In genomic region chr13:51542358-51542972, GRCh38 we compare ENCODE assay signal across 12 cellular contexts. TPM values are rescaled to one million over a fixed set of nuclear protein-coding genes. Genes with fewer than 3 reads are reported as not detected.
DNase-seq lines count a peak whose midpoint lies in the region; ATAC-seq and TF ChIP-seq lines count a peak whose summit lies in the region.
"Had no signal": no experiment of that assay in that cellular context is flagged by ENCODE, and none has a peak within 500 bp of the region (broad histone marks: within the 10 kb centered on the region; RNA-seq: fewer than 3 reads in every experiment).

No MANE protein-coding gene starts in this region.

- peak overlapping the region; percentile 46 for H3K4me3 ChIP-seq in BE2C (ENCODE audit: low read depth, low read length)
- H3K4me3 ChIP-seq in PC-3 (ENCODE audit: low read length): no peak overlapping the region
- H3K4me3 ChIP-seq in esophagus muscularis mucosa: peak overlapping the region in 3 of 4 donors; percentile 9 to 25 (median 23)
- no peak overlapping the region for H3K4me3 ChIP-seq in neuronal stem cell (ENCODE audit: low read length in 2 of 2)
- no peak overlapping the region for H3K4me3 ChIP-seq in ovary
- H3K4me3 ChIP-seq: breast epithelium had no signal

- H2AFZ ChIP-seq in PC-3 (ENCODE audit: low read length): 0 out of 2 replicates have a peak overlapping the region, but pooled peaks have one; percentile 13
- peak overlapping the region; percentile 56 for H2AFZ ChIP-seq in neuronal stem cell (ENCODE audit: low read length)

- H2BK15ac ChIP-seq in neuronal stem cell (ENCODE audit: low read length): no peak overlapping the region

- H3K79me1 ChIP-seq in neuronal stem cell (ENCODE audit: low read depth, low read length): no peaks in the 10 kb centered on the region

- no peak overlapping the region for H3K18ac ChIP-seq in neuronal stem cell (ENCODE audit: low read length)

- H3K27ac Mint-ChIP-seq in activated T-cell treated with anti-CD3 and anti-CD28 coated beads, Interleukin-2, amount 50 U/mL, for 24 hours: no peak overlapping the region
- H3K27ac Mint-ChIP-seq: activated T-helper 1 cell treated with anti-CD3 and anti-CD28 coated beads, Interleukin-12 subunit alpha, Interleukin-12 subunit beta, Interleukin-2, Interleukin-4 antibody, amounts not matched to agents 30 ng/mL and 10 ng/mL and 1 ng/mL, durations not matched to agents 14 hours and 24 hours and 36 hours had no signal

- no peak overlapping the region for H3K23ac ChIP-seq in neuronal stem cell (ENCODE audit: low read depth, low read length, poor library complexity)

- H3K27ac ChIP-seq in PC-3 (ENCODE audit: low read length) (no peak overlapping the region), esophagus muscularis mucosa (replicated peaks in 1 of 4) (peak overlapping the region; percentile 7 to 70 (median 42)), neuronal stem cell (replicated peaks; ENCODE audit: low read length) (no peak overlapping the region), ovary (no peak overlapping the region)
- H3K27ac ChIP-seq: breast epithelium had no signal

- H3K4ac ChIP-seq in neuronal stem cell (ENCODE audit: low read length): no peak overlapping the region

- H2BK12ac ChIP-seq in neuronal stem cell (ENCODE audit: low read length): no peak overlapping the region

- WGBS in esophagus muscularis mucosa: 27% methylated on average over 7 of the region's 7 CpGs
- WGBS in neuronal stem cell (ENCODE audit: extremely low coverage in 2 of 2, insufficient read length in 2 of 2, insufficient replicate concordance in 1 of 2), 2 donors: no CpG with 5 or more reads among the region's 7 CpGs
- 33 to 36% (median 34%) methylated on average over 7 of the region's 7 CpGs for WGBS in ovary, 3 donors

- H2BK5ac ChIP-seq in neuronal stem cell (ENCODE audit: low read length): no peak overlapping the region

- H4K20me1 ChIP-seq in PC-3 (ENCODE audit: low read length): no peaks in the 10 kb centered on the region

- H3K4me1 ChIP-seq in BE2C: peaks cover 5% of the 10 kb centered on the region
- H3K4me1 ChIP-seq in PC-3 (ENCODE audit: insufficient read depth, low read length): no peaks in the 10 kb centered on the region
- H3K4me1 ChIP-seq in esophagus muscularis mucosa: peaks cover 0 to 40% (median 32%) of the 10 kb centered on the region in 4 donors
- H3K4me1 ChIP-seq in neuronal stem cell (ENCODE audit: control insufficient read depth in 2 of 2, insufficient read depth in 1 of 2, low read depth in 1 of 2, low read length in 2 of 2): peaks cover 2 to 4% of the 10 kb centered on the region in 2 donors
- H3K4me1 ChIP-seq in ovary (ENCODE audit: insufficient read depth): peaks cover 4% of the 10 kb centered on the region
- H3K4me1 ChIP-seq: breast epithelium had no signal

- intact Hi-C loops in PC-3 (cut with micrococcal nuclease) (no loop called here), esophagus muscularis mucosa (cut with DNase I) (no loop called here), ovary (cut with DNase I) (no loop called here)

- no peak overlapping the region for H2BK120ac ChIP-seq in neuronal stem cell (ENCODE audit: low read depth, low read length)

- H3K36me3 ChIP-seq in BE2C: no peaks in the 10 kb centered on the region
- no peaks in the 10 kb centered on the region for H3K36me3 ChIP-seq in PC-3 (ENCODE audit: low read depth, low read length)
- no peaks in the 10 kb centered on the region for H3K36me3 ChIP-seq in esophagus muscularis mucosa
- H3K36me3 ChIP-seq in neuronal stem cell (replicated peaks in 1 of 2; ENCODE audit: control insufficient read depth in 2 of 2, insufficient read depth in 2 of 2, low read length in 2 of 2): no peaks in the 10 kb centered on the region
- no peaks in the 10 kb centered on the region for H3K36me3 ChIP-seq in ovary
- H3K36me3 ChIP-seq: breast epithelium had no signal

- no peaks in the 10 kb centered on the region for H3K9me2 ChIP-seq in PC-3 (replicated peaks; ENCODE audit: low read length)

- H4K91ac ChIP-seq in neuronal stem cell (ENCODE audit: low read depth, low read length, poor library complexity): no peak overlapping the region

- H3K9me3 ChIP-seq in BE2C (no peaks in the 10 kb centered on the region; the same call in 1 of the 2 replicates), PC-3 (ENCODE audit: low read length) (no peaks in the 10 kb centered on the region), esophagus muscularis mucosa (no peaks in the 10 kb centered on the region), neuronal stem cell (replicated peaks in 1 of 2; ENCODE audit: control insufficient read depth in 2 of 2, insufficient read depth in 1 of 2, low read depth in 1 of 2, low read length in 2 of 2) (no peaks in the 10 kb centered on the region), ovary (no peaks in the 10 kb centered on the region)
- H3K9me3 ChIP-seq: breast epithelium had no signal

- H3K9ac ChIP-seq in PC-3 (ENCODE audit: low read length) (no peak overlapping the region), neuronal stem cell (ENCODE audit: low read depth, low read length, poor library complexity) (no peak overlapping the region)

- no peak overlapping the region for H4K8ac ChIP-seq in neuronal stem cell (ENCODE audit: low read depth, low read length)

- H3K27me3 ChIP-seq in BE2C (no peaks in the 10 kb centered on the region), PC-3 (ENCODE audit: low read length) (no peaks in the 10 kb centered on the region), esophagus muscularis mucosa (no peaks in the 10 kb centered on the region), neuronal stem cell (ENCODE audit: control insufficient read depth in 3 of 3, insufficient read depth in 3 of 3, low read depth in 1 of 3, low read length in 3 of 3) (peaks cover 0 to 4% (median 0%) of the 10 kb centered on the region in 3 experiments), ovary (no peaks in the 10 kb centered on the region)
- H3K27me3 ChIP-seq: breast epithelium had no signal

- H3K4me2 ChIP-seq in PC-3 (ENCODE audit: low read length): no peak overlapping the region
- H3K4me2 ChIP-seq in neuronal stem cell (ENCODE audit: insufficient read depth, low read length, poor library complexity, severe bottlenecking): no peak overlapping the region

- CTCF ChIA-PET in PC-3 (lab: Charles Lee): no interaction called here

- H3K36me3 Mint-ChIP-seq in activated T-cell treated with anti-CD3 and anti-CD28 coated beads, Interleukin-2, amount 50 U/mL, for 24 hours (ENCODE audit: low read depth): no peaks in the 10 kb centered on the region

- TF ChIP-seq POLR2A in esophagus muscularis mucosa (IDR thresholded peaks at IDR 0.05; ENCODE audit: low read depth): no peak
- TF ChIP-seq POLR2A in ovary (IDR thresholded peaks at IDR 0.05): no peak

- POLR2A ChIA-PET in PC-3 (lab: Charles Lee; ENCODE audit: unreplicated experiment): no interaction called here

- no peak overlapping the region for H2AK5ac ChIP-seq in neuronal stem cell (ENCODE audit: low read depth, low read length)

- peaks cover 8% of the 10 kb centered on the region for H3K4me1 Mint-ChIP-seq in activated T-cell treated with anti-CD3 and anti-CD28 coated beads, Interleukin-2, amount 50 U/mL, for 24 hours (ENCODE audit: low read depth)

- peak; percentile 41 for DNase-seq in BE2C
- no peak for DNase-seq in PC-3
- no peak for DNase-seq in esophagus muscularis mucosa (ENCODE audit: extremely low spot score)
- no peak for DNase-seq in neuronal stem cell (ENCODE audit: low spot score)
- no peak for DNase-seq in ovary
- DNase-seq in activated T-cell treated with anti-CD3 and anti-CD28 coated beads, Interleukin-2, amount 50 U/mL, for 24 hours: no peak
- DNase-seq in EL: no peak
- DNase-seq: activated CD4-positive, CD25-positive, alpha-beta regulatory T cell; NCI-H1436 treated with DMSO at 0.1 percent for 48 hours had no signal

- H3K9me3 Mint-ChIP-seq in activated T-cell treated with anti-CD3 and anti-CD28 coated beads, Interleukin-2, amount 50 U/mL, for 24 hours: no peaks in the 10 kb centered on the region

- TF ChIP-seq CTCF in BE2C (IDR thresholded peaks at IDR 0.05; ENCODE audit: low read depth, low read length) (no peak), PC-3 (conservative IDR thresholded peaks at IDR 0.05; ENCODE audit: low read depth, low read length) (no peak), esophagus muscularis mucosa (IDR thresholded peaks at IDR 0.05) (no peak), ovary (IDR thresholded peaks at IDR 0.05) (no peak)

- H3K14ac ChIP-seq in neuronal stem cell (ENCODE audit: low read length): no peak overlapping the region

- TF ChIP-seq EP300 in esophagus muscularis mucosa (IDR thresholded peaks at IDR 0.05) (no peak), ovary (IDR thresholded peaks at IDR 0.05) (no peak)

- no peaks in the 10 kb centered on the region for H3K79me2 ChIP-seq in PC-3 (ENCODE audit: low read length)

- no peaks in the 10 kb centered on the region for H3K27me3 Mint-ChIP-seq in activated T-cell treated with anti-CD3 and anti-CD28 coated beads, Interleukin-2, amount 50 U/mL, for 24 hours

- no peak overlapping the region for H3K4me3 Mint-ChIP-seq in activated T-cell treated with anti-CD3 and anti-CD28 coated beads, Interleukin-2, amount 50 U/mL, for 24 hours
- H3K4me3 Mint-ChIP-seq: activated T-helper 1 cell treated with anti-CD3 and anti-CD28 coated beads, Interleukin-12 subunit alpha, Interleukin-12 subunit beta, Interleukin-2, Interleukin-4 antibody, amounts not matched to agents 30 ng/mL and 10 ng/mL and 1 ng/mL, durations not matched to agents 14 hours and 24 hours and 36 hours had no signal

- BruUV-seq in PC-3 (replicated peaks; lab: Mats Ljungman, UMichigan): no TSS peak

- H3F3A ChIP-seq in PC-3 (ENCODE audit: low read length, unreplicated experiment): no peaks in the 10 kb centered on the region

- no peak for ATAC-seq in PC-3
- no peak for ATAC-seq in GM18511 (IDR thresholded peaks at IDR 0.05; ENCODE audit: unreplicated experiment)

RNA-seq across cellular contexts. Expression of gene WDFY2, which starts 41.8 kb away (rescaled TPM):
- polyA plus RNA-seq in BE2C (2012; ENCODE audit: insufficient read depth, insufficient read length, low read depth): 7.4 TPM
- 4.1 and 5.9 TPM in 2 replicates for total RNA-seq in PC-3 (2014; rRNA removed)
- total RNA-seq in esophagus muscularis mucosa: 1 to 10 TPM; 4.7 to 8.7 (median 5.7) TPM
- polyA plus RNA-seq in neuronal stem cell (2013, experiment 1 of 2): 10.6 TPM
- 9.7 TPM for polyA plus RNA-seq in neuronal stem cell (2013, experiment 2 of 2)
- 10 to 100 TPM in 6 of 7 donors, 1 to 10 TPM in 1; 9.9 to 17.9 (median 14.9) TPM for total RNA-seq in ovary
- 10 to 100 TPM in 1 of 2 donors, 1 to 10 TPM in 1; 5.4 to 11.6 TPM for polyA plus RNA-seq in ovary

Comparison
In these comparisons a context has a peak if more than half of its experiments do, and no peak if none do; other contexts are left out.
1. H3K4me3 ChIP-seq: peak in BE2C (single experiment) and esophagus muscularis mucosa (3 of 4); none in PC-3 (single experiment), neuronal stem cell (0 of 2) and ovary (single experiment).
2. H3K27ac ChIP-seq: peak in esophagus muscularis mucosa (4 of 4); none in PC-3 (single experiment), neuronal stem cell (single experiment) and ovary (0 of 2).